16 cellular contexts compared by ENCODE assay signal in the genomic region with DNA sequence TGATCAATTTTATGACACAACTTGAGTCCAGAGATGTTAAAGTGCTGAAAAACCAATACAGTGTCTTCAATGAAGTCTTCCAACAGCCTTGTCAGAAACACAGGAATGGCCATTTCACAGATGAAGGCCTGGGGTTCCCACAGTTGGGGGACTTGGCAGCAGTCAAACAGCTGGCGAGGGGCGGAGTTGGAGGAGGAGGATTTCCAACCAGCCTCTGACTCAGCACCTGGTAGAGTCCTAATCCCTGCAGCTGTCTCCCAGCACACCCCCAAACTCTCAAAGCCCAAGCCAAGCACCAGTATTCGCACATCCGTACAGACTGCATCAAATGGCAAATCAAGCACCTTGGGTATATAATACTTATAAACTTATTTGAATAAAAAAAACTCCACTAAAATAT.
"Had no signal": no experiment of that assay in that cellular context is flagged by ENCODE, and none has a peak within 500 bp of the region (broad histone marks: within the 10 kb centered on the region; RNA-seq: fewer than 3 reads in every experiment).

No MANE protein-coding gene starts in this region.

- H3K27me3 ChIP-seq: body of pancreas, colonic mucosa, esophagus squamous epithelium, pancreas, sigmoid colon, uterus had no signal

- H3K4me3 ChIP-seq: body of pancreas, colonic mucosa, esophagus squamous epithelium, pancreas, sigmoid colon, uterus had no signal

- H3K4me3 Mint-ChIP-seq: activated CD4-positive, alpha-beta T cell treated with anti-CD3 and anti-CD28 coated beads, Interleukin-2, amount 10 ng/mL, durations not matched to agents 7 days and 5 days; activated naive CD8-positive, alpha-beta T cell treated with anti-CD3 and anti-CD28 coated beads for 36 hours; activated T-cell treated with anti-CD3 and anti-CD28 coated beads, Interleukin-2, amount 50 U/mL, for 72 hours; stimulated activated effector memory CD8-positive, alpha-beta T cell treated with anti-CD3 and anti-CD28 coated beads, Interleukin-12 subunit alpha, Interleukin-12 subunit beta, amount 100 ng/mL, for 72 hours had no signal

- H3K27me3 Mint-ChIP-seq: activated CD4-positive, alpha-beta T cell treated with anti-CD3 and anti-CD28 coated beads, Interleukin-2, amount 10 ng/mL, durations not matched to agents 7 days and 5 days had no signal

- H3K9me3 ChIP-seq: body of pancreas, colonic mucosa, esophagus squamous epithelium, pancreas, sigmoid colon, uterus had no signal

- H3K27ac ChIP-seq: colonic mucosa, esophagus squamous epithelium, pancreas, sigmoid colon, uterus had no signal

- DNase-seq: activated CD4-positive, alpha-beta T cell treated with anti-CD3 and anti-CD28 coated beads, Interleukin-2, amount 10 ng/mL, durations not matched to agents 7 days and 5 days; activated CD4-positive, CD25-positive, alpha-beta regulatory T cell; activated CD8-positive, alpha-beta memory T cell treated with anti-CD3 and anti-CD28 coated beads, Interleukin-2, amount 50 U/mL, for 48 hours; activated naive CD8-positive, alpha-beta T cell treated with anti-CD3 and anti-CD28 coated beads for 36 hours; activated T-cell treated with anti-CD3 and anti-CD28 coated beads, Interleukin-2, amount 50 U/mL, for 72 hours; amygdala; caudate nucleus; colonic mucosa; esophagus squamous epithelium; kidney glomerular epithelial cell; left ventricle myocardium superior; uterus had no signal

- H3K9me3 Mint-ChIP-seq: activated CD4-positive, alpha-beta T cell treated with anti-CD3 and anti-CD28 coated beads, Interleukin-2, amount 10 ng/mL, durations not matched to agents 7 days and 5 days; activated naive CD8-positive, alpha-beta T cell treated with anti-CD3 and anti-CD28 coated beads for 36 hours; activated T-cell treated with anti-CD3 and anti-CD28 coated beads, Interleukin-2, amount 50 U/mL, for 72 hours; stimulated activated effector memory CD8-positive, alpha-beta T cell treated with anti-CD3 and anti-CD28 coated beads, Interleukin-12 subunit alpha, Interleukin-12 subunit beta, amount 100 ng/mL, for 72 hours had no signal

- H3K4me1 ChIP-seq: colonic mucosa had no signal

- H3K27ac Mint-ChIP-seq: activated CD4-positive, alpha-beta T cell treated with anti-CD3 and anti-CD28 coated beads, Interleukin-2, amount 10 ng/mL, durations not matched to agents 7 days and 5 days; activated naive CD8-positive, alpha-beta T cell treated with anti-CD3 and anti-CD28 coated beads for 36 hours; activated T-cell treated with anti-CD3 and anti-CD28 coated beads, Interleukin-2, amount 50 U/mL, for 72 hours; stimulated activated effector memory CD8-positive, alpha-beta T cell treated with anti-CD3 and anti-CD28 coated beads, Interleukin-12 subunit alpha, Interleukin-12 subunit beta, amount 100 ng/mL, for 72 hours had no signal

- ATAC-seq: activated T-cell treated with anti-CD3 and anti-CD28 coated beads, Interleukin-2, amount 50 U/mL, for 72 hours; body of pancreas; left ventricle myocardium superior; pancreas; stimulated activated effector memory CD8-positive, alpha-beta T cell treated with anti-CD3 and anti-CD28 coated beads, Interleukin-12 subunit alpha, Interleukin-12 subunit beta, amount 100 ng/mL, for 72 hours had no signal

- H3K36me3 Mint-ChIP-seq: activated naive CD8-positive, alpha-beta T cell treated with anti-CD3 and anti-CD28 coated beads for 36 hours; stimulated activated effector memory CD8-positive, alpha-beta T cell treated with anti-CD3 and anti-CD28 coated beads, Interleukin-12 subunit alpha, Interleukin-12 subunit beta, amount 100 ng/mL, for 72 hours had no signal

- H3K36me3 ChIP-seq: colonic mucosa, uterus had no signal

- H3K4me1 Mint-ChIP-seq: activated CD4-positive, alpha-beta T cell treated with anti-CD3 and anti-CD28 coated beads, Interleukin-2, amount 10 ng/mL, durations not matched to agents 7 days and 5 days; activated naive CD8-positive, alpha-beta T cell treated with anti-CD3 and anti-CD28 coated beads for 36 hours; stimulated activated effector memory CD8-positive, alpha-beta T cell treated with anti-CD3 and anti-CD28 coated beads, Interleukin-12 subunit alpha, Interleukin-12 subunit beta, amount 100 ng/mL, for 72 hours had no signal
